In the genomic region with DNA sequence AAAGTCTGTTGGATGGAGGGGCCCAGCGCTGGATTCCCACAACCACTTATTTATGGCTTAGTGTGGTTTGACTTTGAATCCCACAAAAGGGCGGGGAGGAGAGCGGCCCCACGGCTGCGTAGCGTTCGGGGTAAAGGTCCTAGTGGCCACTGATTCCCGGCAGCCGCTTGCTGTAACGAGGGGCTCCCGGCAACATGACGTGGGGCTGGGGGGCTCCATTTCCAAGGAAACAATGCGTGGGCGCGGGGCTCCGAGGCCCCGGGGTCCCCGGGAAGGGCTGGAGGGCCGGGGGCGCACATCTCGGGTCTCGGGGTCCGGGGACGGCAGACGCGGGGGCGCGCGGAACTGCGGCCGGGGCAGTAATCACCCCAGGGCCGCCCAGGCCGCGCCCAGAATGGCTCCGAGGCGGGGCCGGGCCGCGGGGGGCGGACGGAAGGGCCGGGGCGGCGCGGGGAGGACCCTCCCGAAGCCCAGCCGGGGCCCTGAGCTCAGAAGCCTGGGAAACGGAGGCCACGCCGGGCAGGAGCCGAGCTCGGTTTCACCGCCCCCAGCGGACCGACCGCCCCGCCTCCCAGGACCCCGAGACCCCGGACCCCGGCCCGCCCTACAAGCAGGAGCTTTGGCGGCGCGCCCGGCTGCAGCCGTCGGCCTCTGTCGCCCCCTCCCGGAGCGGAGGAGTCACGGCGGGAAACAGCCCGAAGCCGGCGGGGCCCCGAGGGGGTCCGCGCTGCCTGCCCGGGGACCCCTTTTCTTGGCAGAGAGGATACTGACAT, we compare ENCODE assay signal across 9 cellular contexts. TPM values are rescaled to one million over a fixed set of nuclear protein-coding genes. Genes with fewer than 3 reads are reported as not detected.
DNase-seq lines count a peak whose midpoint lies in the region; ATAC-seq, FAIRE-seq and TF ChIP-seq lines count a peak whose summit lies in the region.
"Had no signal": no experiment of that assay in that cellular context is flagged by ENCODE, and none has a peak within 500 bp of the region (broad histone marks: within the 10 kb centered on the region; RNA-seq: fewer than 3 reads in every experiment).

No MANE protein-coding gene starts in this region.

- peak overlapping the region; percentile 94 for H3K4me2 ChIP-seq in OCI-LY7 (ENCODE audit: low read length)

- no peaks in the 10 kb centered on the region for H3K9me3 Mint-ChIP-seq in CD4-positive, CD25-positive, alpha-beta regulatory T cell
- H3K9me3 Mint-ChIP-seq in activated T-cell treated with anti-CD3 and anti-CD28 coated beads, Interleukin-2, amount 50 U/mL, for 72 hours = no peaks in the 10 kb centered on the region
- H3K9me3 Mint-ChIP-seq in naive thymus-derived CD4-positive, alpha-beta T cell = no peaks in the 10 kb centered on the region
- no peaks in the 10 kb centered on the region for H3K9me3 Mint-ChIP-seq in stimulated activated memory B cell treated with anti-CD40 and anti-IgM and Interleukin-4, amounts not matched to agents 10 μg/mL and 1 μg/mL and 100 μg/mL, for 72 hours

- H3K9me3 ChIP-seq in CD4-positive, CD25-positive, alpha-beta regulatory T cell (ENCODE audit: control insufficient read depth in 2 of 2, low read length in 2 of 2) = no peaks in the 10 kb centered on the region
- H3K9me3 ChIP-seq in OCI-LY7 (ENCODE audit: low read length) = no peaks in the 10 kb centered on the region
- no peaks in the 10 kb centered on the region for H3K9me3 ChIP-seq in naive thymus-derived CD4-positive, alpha-beta T cell (ENCODE audit: control insufficient read depth in 2 of 3, low read length in 3 of 3)

- peak; percentile 86 for TF ChIP-seq CTCF in OCI-LY7 (conservative IDR thresholded peaks at IDR 0.05; ENCODE audit: low read length)

- H3K4me3 ChIP-seq in CD4-positive, CD25-positive, alpha-beta regulatory T cell (ENCODE audit: low read depth, low read length) = peak overlapping the region; percentile 70
- H3K4me3 ChIP-seq in OCI-LY7 (ENCODE audit: low read depth, low read length, poor library complexity, severe bottlenecking) = peak overlapping the region; percentile 93
- H3K4me3 ChIP-seq in naive thymus-derived CD4-positive, alpha-beta T cell (ENCODE audit: low read length) = peak overlapping the region; percentile 71

- no peaks in the 10 kb centered on the region for H3K9me2 ChIP-seq in OCI-LY7 (ENCODE audit: insufficient read depth, low read length)

- H3K79me2 ChIP-seq in OCI-LY7 (ENCODE audit: insufficient read depth, low read depth, low read length) = no peaks in the 10 kb centered on the region

- peaks cover 18% of the 10 kb centered on the region for H3K27me3 ChIP-seq in CD4-positive, CD25-positive, alpha-beta regulatory T cell (ENCODE audit: control insufficient read depth, insufficient read depth, low read length)
- H3K27me3 ChIP-seq in naive thymus-derived CD4-positive, alpha-beta T cell (ENCODE audit: control insufficient read depth in 2 of 2, insufficient read depth in 2 of 2, low read length in 2 of 2) = no peaks in the 10 kb centered on the region

- POLR2A ChIA-PET in OCI-LY7 (lab: Charles Lee) = interaction anchor here (1.2 to 1.6 kb wide), 2 partner anchors 283 to 390 kb away, joined by 3 read pairs; partner anchors contain the start of gene COPS8
- POLR2A ChIA-PET in naive thymus-derived CD4-positive, alpha-beta T cell (lab: Charles Lee) = interaction anchor here (0.5 to 3.3 kb wide), 7 partner anchors 42 to 389 kb away, joined by 3 to 35 read pairs (median 5); no protein-coding TSS in a partner anchor

- BruUV-seq in OCI-LY7 (replicated peaks; lab: Mats Ljungman, UMichigan) = TSS peak; percentile 93

- H3K27ac ChIP-seq in CD4-positive, CD25-positive, alpha-beta regulatory T cell (ENCODE audit: insufficient read depth, low read length, poor library complexity, severe bottlenecking) = peak overlapping the region; percentile 42
- H3K27ac ChIP-seq in OCI-LY7 (ENCODE audit: low read depth, low read length, poor library complexity, severe bottlenecking) = no peak overlapping the region
- peak overlapping the region; percentile 77 for H3K27ac ChIP-seq in naive thymus-derived CD4-positive, alpha-beta T cell (ENCODE audit: low read depth, low read length)

- peak; percentile 80 to 86 for ATAC-seq in CD4-positive, CD25-positive, alpha-beta regulatory T cell (ENCODE audit: low read depth in 2 of 2)
- peak; percentile 73 for ATAC-seq in HG03442 (IDR thresholded peaks at IDR 0.05; ENCODE audit: unreplicated experiment)
- ATAC-seq in activated T-cell treated with anti-CD3 and anti-CD28 coated beads, Interleukin-2, amount 50 U/mL, for 72 hours (replicated peaks in 1 of 2) = peak; percentile 85 to 87
- ATAC-seq in naive thymus-derived CD4-positive, alpha-beta T cell = peak; percentile 89
- ATAC-seq in stimulated activated memory B cell treated with anti-CD40 and anti-IgM and Interleukin-4, amounts not matched to agents 10 μg/mL and 1 μg/mL and 100 μg/mL, for 72 hours = peak; percentile 88

- intact Hi-C loops in OCI-LY7 (cut with micrococcal nuclease; ENCODE audit: unreplicated experiment) = loop anchor here (1.0 kb wide), 1 partner anchor 321 kb away; no protein-coding TSS in a partner anchor
- intact Hi-C loops in naive thymus-derived CD4-positive, alpha-beta T cell (cut with micrococcal nuclease) = loop anchor here (1.0 to 2.0 kb wide), 7 partner anchors 40 to 390 kb away; partner anchors contain the start of gene COPS8 (in 2 of the 2)

- peaks cover 12% of the 10 kb centered on the region for H3K4me1 ChIP-seq in CD4-positive, CD25-positive, alpha-beta regulatory T cell (ENCODE audit: control insufficient read depth, insufficient read depth, low read length, poor library complexity, severe bottlenecking)
- peaks cover 10% of the 10 kb centered on the region for H3K4me1 ChIP-seq in OCI-LY7 (ENCODE audit: insufficient read depth, low read length, poor library complexity, severe bottlenecking)
- H3K4me1 ChIP-seq in naive thymus-derived CD4-positive, alpha-beta T cell (ENCODE audit: control insufficient read depth in 2 of 2, insufficient read depth in 2 of 2, low read length in 2 of 2) = peaks cover 5 to 11% of the 10 kb centered on the region in 2 donors

- no peaks in the 10 kb centered on the region for H3K36me3 Mint-ChIP-seq in CD4-positive, CD25-positive, alpha-beta regulatory T cell
- H3K36me3 Mint-ChIP-seq in activated T-cell treated with anti-CD3 and anti-CD28 coated beads, Interleukin-2, amount 50 U/mL, for 72 hours (ENCODE audit: insufficient read depth in 2 of 2) = no peaks in the 10 kb centered on the region
- H3K36me3 Mint-ChIP-seq in naive thymus-derived CD4-positive, alpha-beta T cell = no peaks in the 10 kb centered on the region
- no peaks in the 10 kb centered on the region for H3K36me3 Mint-ChIP-seq in stimulated activated memory B cell treated with anti-CD40 and anti-IgM and Interleukin-4, amounts not matched to agents 10 μg/mL and 1 μg/mL and 100 μg/mL, for 72 hours

- peak overlapping the region; percentile 81 for H2AFZ ChIP-seq in OCI-LY7 (ENCODE audit: low read length)

- peak; percentile 63 to 74 (median 73) for DNase-seq in CD4-positive, CD25-positive, alpha-beta regulatory T cell
- DNase-seq in GM19239 (ENCODE audit: insufficient read length, low spot score) = peak; percentile 89
- DNase-seq in OCI-LY7 (ENCODE audit: low spot score) = peak; percentile 81
- DNase-seq in activated T-cell treated with anti-CD3 and anti-CD28 coated beads, Interleukin-2, amount 50 U/mL, for 72 hours = peak; percentile 79 to 85
- peak; percentile 84 for DNase-seq in fibroblast of gingiva (ENCODE audit: low read depth)
- peak; percentile 48 to 85 (median 75) for DNase-seq in naive thymus-derived CD4-positive, alpha-beta T cell

- no peaks in the 10 kb centered on the region for H4K20me1 ChIP-seq in OCI-LY7 (ENCODE audit: insufficient read depth, low read length)

- H3K4me3 Mint-ChIP-seq in CD4-positive, CD25-positive, alpha-beta regulatory T cell = peak overlapping the region; percentile 85 to 90 (median 87)
- H3K4me3 Mint-ChIP-seq in activated T-cell treated with anti-CD3 and anti-CD28 coated beads, Interleukin-2, amount 50 U/mL, for 72 hours = peak overlapping the region; percentile 89
- peak overlapping the region; percentile 84 to 92 (median 87) for H3K4me3 Mint-ChIP-seq in naive thymus-derived CD4-positive, alpha-beta T cell
- H3K4me3 Mint-ChIP-seq in stimulated activated memory B cell treated with anti-CD40 and anti-IgM and Interleukin-4, amounts not matched to agents 10 μg/mL and 1 μg/mL and 100 μg/mL, for 72 hours = peak overlapping the region; percentile 93

- CTCF ChIA-PET in OCI-LY7 (lab: Charles Lee; ENCODE audit: unreplicated experiment) = interaction anchor here (0.6 to 1.0 kb wide), 7 partner anchors 30 to 1042 kb away, joined by 3 to 6 read pairs (median 4); no protein-coding TSS in a partner anchor
- CTCF ChIA-PET in naive thymus-derived CD4-positive, alpha-beta T cell (lab: Charles Lee) = interaction anchor here (0.5 to 5.8 kb wide), 14 partner anchors 15 to 321 kb away, joined by 3 to 147 read pairs (median 4); no protein-coding TSS in a partner anchor

- H3K27me3 Mint-ChIP-seq in CD4-positive, CD25-positive, alpha-beta regulatory T cell = peaks cover 15% of the 10 kb centered on the region
- peaks cover 24% of the 10 kb centered on the region for H3K27me3 Mint-ChIP-seq in activated T-cell treated with anti-CD3 and anti-CD28 coated beads, Interleukin-2, amount 50 U/mL, for 72 hours (ENCODE audit: low read depth)
- H3K27me3 Mint-ChIP-seq in naive thymus-derived CD4-positive, alpha-beta T cell = peaks cover 11 to 29% (median 15%) of the 10 kb centered on the region in 5 donors
- peaks cover 32% of the 10 kb centered on the region for H3K27me3 Mint-ChIP-seq in stimulated activated memory B cell treated with anti-CD40 and anti-IgM and Interleukin-4, amounts not matched to agents 10 μg/mL and 1 μg/mL and 100 μg/mL, for 72 hours

- peak overlapping the region; percentile 91 to 96 (median 94) for H3K27ac Mint-ChIP-seq in CD4-positive, CD25-positive, alpha-beta regulatory T cell
- H3K27ac Mint-ChIP-seq in activated T-cell treated with anti-CD3 and anti-CD28 coated beads, Interleukin-2, amount 50 U/mL, for 72 hours = peak overlapping the region; percentile 79
- H3K27ac Mint-ChIP-seq in naive thymus-derived CD4-positive, alpha-beta T cell = peak overlapping the region; percentile 81 to 92 (median 87)
- H3K27ac Mint-ChIP-seq in stimulated activated memory B cell treated with anti-CD40 and anti-IgM and Interleukin-4, amounts not matched to agents 10 μg/mL and 1 μg/mL and 100 μg/mL, for 72 hours = peak overlapping the region; percentile 97

- peaks cover 0 to 18% (median 2%) of the 10 kb centered on the region in 4 donors for H3K4me1 Mint-ChIP-seq in CD4-positive, CD25-positive, alpha-beta regulatory T cell
- H3K4me1 Mint-ChIP-seq in activated T-cell treated with anti-CD3 and anti-CD28 coated beads, Interleukin-2, amount 50 U/mL, for 72 hours (ENCODE audit: low read depth) = peaks cover 20% of the 10 kb centered on the region
- H3K4me1 Mint-ChIP-seq in naive thymus-derived CD4-positive, alpha-beta T cell = peaks cover 7 to 22% (median 16%) of the 10 kb centered on the region in 7 donors
- peaks cover 15% of the 10 kb centered on the region for H3K4me1 Mint-ChIP-seq in stimulated activated memory B cell treated with anti-CD40 and anti-IgM and Interleukin-4, amounts not matched to agents 10 μg/mL and 1 μg/mL and 100 μg/mL, for 72 hours

- FAIRE-seq in GM19239 (lab: Jason Lieb, UNC) = peak; percentile 72

- H3K36me3 ChIP-seq in CD4-positive, CD25-positive, alpha-beta regulatory T cell (ENCODE audit: control insufficient read depth, insufficient read depth, low read length) = no peaks in the 10 kb centered on the region
- no peaks in the 10 kb centered on the region for H3K36me3 ChIP-seq in OCI-LY7 (ENCODE audit: insufficient read depth, low read length)
- H3K36me3 ChIP-seq in naive thymus-derived CD4-positive, alpha-beta T cell (ENCODE audit: control insufficient read depth in 2 of 3, insufficient read depth in 3 of 3, low read length in 3 of 3) = no peaks in the 10 kb centered on the region

RNA-seq across cellular contexts. Expression of gene MLPH, which starts 11.9 kb away (rescaled TPM):
- total RNA-seq in CD4-positive, CD25-positive, alpha-beta regulatory T cell = 0.47 TPM
- not detected for polyA plus RNA-seq in CD4-positive, CD25-positive, alpha-beta regulatory T cell
- not detected in 2 replicates for total RNA-seq in OCI-LY7 (2014; rRNA removed; shearing (Covaris generic))
- not detected in 2 replicates for total RNA-seq in OCI-LY7 (2022)
- total RNA-seq in activated T-cell treated with anti-CD3 and anti-CD28 coated beads, Interleukin-2, amount 50 U/mL, for 72 hours = under 1 TPM in 1 of 2 donors, not detected in 1; 0.36 TPM
- not detected for total RNA-seq in naive thymus-derived CD4-positive, alpha-beta T cell
- polyA plus RNA-seq in naive thymus-derived CD4-positive, alpha-beta T cell = not detected
- total RNA-seq: pulmonary artery endothelial cell had no signal
